ENCODE assay signal across 2 cellular contexts in the genomic region with DNA sequence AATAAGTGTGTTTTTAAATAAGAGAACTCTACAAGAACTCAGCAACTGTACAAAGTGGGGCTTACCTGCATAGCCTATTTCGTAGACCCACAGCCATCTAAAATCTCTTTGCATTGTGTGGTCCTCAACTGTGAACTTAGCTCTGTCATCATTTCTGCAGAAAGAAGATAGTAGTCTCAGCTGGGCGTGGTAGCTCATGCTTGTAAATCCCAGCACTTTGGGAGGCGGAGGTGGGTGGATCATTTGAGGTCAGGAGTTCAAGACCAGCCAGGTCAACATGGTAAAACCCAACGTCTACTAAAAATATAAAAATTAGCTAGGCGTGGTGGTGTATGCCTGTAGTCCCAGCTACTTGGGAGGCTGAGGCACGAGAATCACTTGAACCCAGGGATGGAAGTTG.
DNase-seq lines count a peak whose midpoint lies in the region; ATAC-seq, FAIRE-seq and TF ChIP-seq lines count a peak whose summit lies in the region.
"Not testable (repeated sequence)": the region's sequence is repeated elsewhere in the genome, so short reads cannot be mapped to it uniquely, and the experiment has no call there.

No MANE protein-coding gene starts in this region.

- H3K27me3 Mint-ChIP-seq in astrocyte (ENCODE audit: low read depth, unreplicated experiment) = not testable (repeated sequence)

- not testable (repeated sequence) for H3K27me3 ChIP-seq in astrocyte (ENCODE audit: insufficient read depth, low read length); K562 (ENCODE audit: control insufficient read depth in 2 of 2, insufficient read depth in 2 of 2, low read length in 2 of 2)

- CTCF ChIA-PET in K562 (lab: Yijun Ruan, JAX; ENCODE audit: low intra/inter-chr PET ratio) = not testable (repeated sequence)

- H3K9me3 ChIP-seq in astrocyte (ENCODE audit: insufficient read depth, low read depth, low read length); K562 (replicated peaks; ENCODE audit: control insufficient read depth, insufficient read depth, low read depth, low read length): not testable (repeated sequence)

- H3K36me3 Mint-ChIP-seq in astrocyte (ENCODE audit: low read depth, unreplicated experiment) = not testable (repeated sequence)

- H3K4me2 ChIP-seq in astrocyte (ENCODE audit: low read length); K562 (ENCODE audit: insufficient read depth, low read length): not testable (repeated sequence)

- H3K36me3 ChIP-seq in astrocyte (ENCODE audit: insufficient read depth, low read length); K562 (ENCODE audit: control insufficient read depth, insufficient read depth, low read length): not testable (repeated sequence)

- H3K27ac ChIP-seq in astrocyte (ENCODE audit: low read depth, low read length); K562 (ENCODE audit: extremely low read depth, low read depth, low read length): not testable (repeated sequence)

- TF ChIP-seq RAD21 in K562 (CRISPR knock-in tag; conservative IDR thresholded peaks at IDR 0.05 in 1 of 2, IDR thresholded peaks at IDR 0.05 in 1 of 2) = not testable (repeated sequence)

- intact Hi-C loops in K562 (cut with micrococcal nuclease) = not testable (repeated sequence)

- not testable (repeated sequence) for BruUV-seq in K562 (replicated peaks; lab: Mats Ljungman, UMichigan)

- not testable (repeated sequence) for TF ChIP-seq POLR2A in K562 (conservative IDR thresholded peaks at IDR 0.05)

- H3K4me1 Mint-ChIP-seq in astrocyte (ENCODE audit: low read depth, unreplicated experiment) = not testable (repeated sequence)

- ATAC-seq in K562 = peak; percentile 77

- not testable (repeated sequence) for H3K9me3 Mint-ChIP-seq in astrocyte (ENCODE audit: unreplicated experiment)

- not testable (repeated sequence) for TF ChIP-seq EP300 in K562 (IDR thresholded peaks at IDR 0.05; ENCODE audit: low read length)

- not testable (repeated sequence) for H3K9ac ChIP-seq in astrocyte (ENCODE audit: low read length); K562 (ENCODE audit: insufficient read depth in 1 of 2, low read depth in 2 of 2, low read length in 2 of 2)

- TF ChIP-seq CTCF in astrocyte (IDR thresholded peaks at IDR 0.05; ENCODE audit: insufficient read depth, low read depth, low read length); K562 (IDR thresholded peaks at IDR 0.05 in 2 of 3, conservative IDR thresholded peaks at IDR 0.05 in 1 of 3; ENCODE audit: insufficient read depth in 2 of 3, low read depth in 1 of 3, low read length in 3 of 3): not testable (repeated sequence)

- in situ Hi-C loops in K562 (cut with MboI) = not testable (repeated sequence)

- DNase-seq in astrocyte (ENCODE audit: low read depth) = not testable (repeated sequence)
- DNase-seq in K562 (ENCODE audit: extremely low read depth in 1 of 4, low spot score in 3 of 4) = peak; percentile 8 to 65 (median 12)

- H3K4me1 ChIP-seq in astrocyte (ENCODE audit: insufficient read depth, low read length) = not testable (repeated sequence)
- H3K4me1 ChIP-seq in K562 (replicated peaks in 1 of 2; ENCODE audit: control insufficient read depth in 2 of 2, insufficient read depth in 2 of 2, low read length in 2 of 2) = peaks cover 2 to 20% of the 10 kb centered on the region in 2 experiments; a peak in 4 of 5 replicates

- H3K4me3 Mint-ChIP-seq in astrocyte (ENCODE audit: unreplicated experiment) = not testable (repeated sequence)

- not testable (repeated sequence) for H3K4me3 ChIP-seq in astrocyte (ENCODE audit: insufficient read depth, low read depth, low read length); K562

- not testable (repeated sequence) for H3K27ac Mint-ChIP-seq in astrocyte (ENCODE audit: unreplicated experiment)

- not testable (repeated sequence) for H3K79me2 ChIP-seq in astrocyte (ENCODE audit: insufficient read depth, low read length); K562 (ENCODE audit: control insufficient read depth, insufficient read depth, low read length)

- FAIRE-seq in astrocyte (lab: Jason Lieb, UNC) (peak; percentile 50), K562 (lab: Jason Lieb, UNC) (peak; percentile 78)

- WGBS in K562 (ENCODE audit: insufficient coverage, low coverage, missing lambda C conversion rate) = 11% methylated on average over 4 of the region's 6 CpGs

- not testable (repeated sequence) for H4K20me1 ChIP-seq in astrocyte (ENCODE audit: insufficient read depth, low read length); K562 (replicated peaks; ENCODE audit: control insufficient read depth, insufficient read depth, low read length)

- not testable (repeated sequence) for H3K9me1 ChIP-seq in K562 (ENCODE audit: control insufficient read depth, insufficient read depth, low read length)

- not testable (repeated sequence) for H2AFZ ChIP-seq in astrocyte (ENCODE audit: low read depth, low read length); K562 (ENCODE audit: low read depth, low read length)

- POLR2A ChIA-PET in K562 (lab: Yijun Ruan, JAX) = interaction anchor here (1.5 kb wide), 1 partner anchor 12 kb away, joined by 3 read pairs; no protein-coding TSS in a partner anchor

TF ChIP-seq in K562, 482 proteins besides CTCF, POLR2A, EP300 and RAD21:
- peak; percentile 65 for TF ChIP-seq EGR1 (conservative IDR thresholded peaks at IDR 0.05)
- TF ChIP-seq ARID1B (IDR thresholded peaks at IDR 0.05) = peak; percentile 67
- TF ChIP-seq KDM1A (IDR thresholded peaks at IDR 0.05) = peak; percentile 77 to 86
- TF ChIP-seq TAL1 (IDR thresholded peaks at IDR 0.05) = peak; percentile 46; the same call in 1 of the 2 replicates
- 0 out of 2 replicates have a peak, but pooled peaks have one; percentile 7 for TF ChIP-seq CREM (IDR thresholded peaks at IDR 0.05; ENCODE audit: low read depth)
- 0 out of 4 replicates have a peak, but pooled peaks of 1 of the 2 experiments have one; percentile 42 for TF ChIP-seq HDAC1 (IDR thresholded peaks at IDR 0.05)
- peak; percentile 46; the same call in 1 of the 2 replicates for TF ChIP-seq DPF2 (IDR thresholded peaks at IDR 0.05)
- peak; percentile 75 for TF ChIP-seq CBFA2T3 (IDR thresholded peaks at IDR 0.05)
- peak; percentile 46; the same call in 1 of the 2 replicates for TF ChIP-seq CBFA2T2 (conservative IDR thresholded peaks at IDR 0.05)
- TF ChIP-seq TCF3 (CRISPR knock-in tag; IDR thresholded peaks at IDR 0.05) = peak; percentile 66
- peak in 1 of 2 experiments; percentile 63; a peak in 1 of 4 replicates for TF ChIP-seq RCOR1 (IDR thresholded peaks at IDR 0.05; ENCODE audit: borderline replicate concordance in 1 of 2, low read depth in 2 of 2, low read length in 2 of 2)
